Comparison of ENCODE assay signal across 8 cellular contexts in genomic region chr13:72727417-72728289, GRCh38. TPM values are rescaled to one million over a fixed set of nuclear protein-coding genes. Genes with fewer than 3 reads are reported as not detected.
DNase-seq lines count a peak whose midpoint lies in the region; ATAC-seq and TF ChIP-seq lines count a peak whose summit lies in the region.

Gene BORA (plus strand): TSS chr13:72727923. CDS start chr13:72728941, 1,018 bp downstream.
Gene MZT1 (minus strand): TSS chr13:72727629. CDS start chr13:72727602, 27 bp downstream.

- H3K4me3 Mint-ChIP-seq in CD4-positive, alpha-beta T cell, result peak within 1 kb of the TSS; percentile 94

- peak; percentile 92 for ATAC-seq in CD4-positive, alpha-beta T cell (ENCODE audit: poor library complexity)
- peak; percentile 95 for ATAC-seq in GM19452 (IDR thresholded peaks at IDR 0.05; ENCODE audit: unreplicated experiment)
- peak; percentile 91 for ATAC-seq in HG03575 (IDR thresholded peaks at IDR 0.05; ENCODE audit: extremely low read depth, insufficient number of reproducible peaks, low FRiP score, unreplicated experiment)
- ATAC-seq in left lung, result peak; percentile 99

- no peaks in the 10 kb centered on the region for H3K9me3 Mint-ChIP-seq in CD4-positive, alpha-beta T cell

- intact Hi-C loops in CD4-positive, alpha-beta T cell (cut with DNase I, micrococcal nuclease), result loop anchor here (2.0 to 10.0 kb wide), 2 partner anchors 53 to 1433 kb away; partner anchors contain the start of gene DIS3 (in 2 of the 2)
- intact Hi-C loops in left lung (cut with DNase I), result no loop called here

- H3K27ac ChIP-seq in CD4-positive, alpha-beta T cell (ENCODE audit: low read depth, low read length), result peak within 1 kb of the TSS; percentile 44
- peak within 1 kb of the TSS; percentile 51 to 79 for H3K27ac ChIP-seq in left lung

- DNase-seq in CD4-positive, alpha-beta T cell, result peak; percentile 87 to 93 (median 92)
- peak; percentile 99 for DNase-seq in NCI-H82 (lab: John Stamatoyannopoulos, UW)
- peak; percentile 94 to 95 for DNase-seq in activated CD4-positive, alpha-beta T cell treated with anti-CD3 and anti-CD28 coated beads, Interleukin-2, amount 50 U/mL, for 4 hours
- DNase-seq in dermis blood vessel endothelial cell, result peak; percentile 99
- peak; percentile 95 to 99 for DNase-seq in left lung
- peak; percentile 92 for DNase-seq in stimulated activated CD4-positive, alpha-beta T cell treated with anti-CD3 and anti-CD28 coated beads, Interleukin-2, amount 100 ng/mL, for 4 hours (ENCODE audit: low read depth)

- peaks cover 0 to 6% of the 10 kb centered on the region in 2 donors for H3K36me3 ChIP-seq in left lung

- TF ChIP-seq CTCF in CD4-positive, alpha-beta T cell (IDR thresholded peaks at IDR 0.05), result no peak
- no peak for TF ChIP-seq CTCF in left lung (IDR thresholded peaks at IDR 0.05)

- no peaks in the 10 kb centered on the region for H3K9me3 ChIP-seq in CD4-positive, alpha-beta T cell (ENCODE audit: control insufficient read depth, low read length)
- H3K9me3 ChIP-seq in left lung, result no peaks in the 10 kb centered on the region

- H3K27ac Mint-ChIP-seq in CD4-positive, alpha-beta T cell, result peak within 1 kb of the TSS; percentile 77

- POLR2A ChIA-PET in CD4-positive, alpha-beta T cell (lab: Charles Lee), result interaction anchor here (0.6 to 0.7 kb wide), 2 partner anchors 9 to 53 kb away, joined by 3 read pairs; no protein-coding TSS in a partner anchor

- peaks cover 40% of the 10 kb centered on the region for H3K36me3 Mint-ChIP-seq in CD4-positive, alpha-beta T cell (ENCODE audit: low read depth)

- peaks cover 72% of the 10 kb centered on the region for H3K4me1 Mint-ChIP-seq in CD4-positive, alpha-beta T cell (ENCODE audit: low read depth)

- H3K4me3 ChIP-seq in left lung, result peak within 1 kb of the TSS; percentile 78 to 96

- H3K27me3 Mint-ChIP-seq in CD4-positive, alpha-beta T cell, result no peaks in the 10 kb centered on the region

- no peaks in the 10 kb centered on the region for H3K27me3 ChIP-seq in CD4-positive, alpha-beta T cell (ENCODE audit: control insufficient read depth, insufficient read depth, low read length)
- no peaks in the 10 kb centered on the region for H3K27me3 ChIP-seq in left lung

- peaks cover 6 to 27% of the 10 kb centered on the region in 2 donors for H3K4me1 ChIP-seq in left lung

- CTCF ChIA-PET in CD4-positive, alpha-beta T cell (lab: Charles Lee), result interaction anchor here (1.3 kb wide), 1 partner anchor 25 kb away, joined by 4 read pairs; no protein-coding TSS in a partner anchor

RNA-seq across cellular contexts. Expression of gene BORA, which starts in this region (rescaled TPM):
- 1 to 10 TPM; 3.8 to 4.4 TPM for total RNA-seq in CD4-positive, alpha-beta T cell
- total RNA-seq in dermis blood vessel endothelial cell (5.3 and 9.1 TPM in 2 replicates), left lung (1 to 10 TPM; 4.5 to 4.9 TPM)

RNA-seq across cellular contexts. Expression of gene MZT1, which starts in this region (rescaled TPM):
- total RNA-seq in CD4-positive, alpha-beta T cell, result 1 to 10 TPM; 5.1 to 6.2 TPM
- total RNA-seq in dermis blood vessel endothelial cell (10.0 and 12.7 TPM in 2 replicates), left lung (1 to 10 TPM; 8.7 to 9.1 TPM)

Comparison
In these comparisons a context has a peak if more than half of its experiments do, and no peak if none do; other contexts are left out.
1. Peak in every context shown above with its lines: DNase-seq, ATAC-seq, H3K4me3 ChIP-seq and H3K27ac ChIP-seq.
2. intact Hi-C loops: an anchor here in CD4-positive, alpha-beta T cell (2.0 to 10.0 kb wide); none called in left lung.